In genomic region chr5:80186634-80187033, GRCh38 we compare ENCODE assay signal across 10 cellular contexts.
DNase-seq lines count a peak whose midpoint lies in the region; ATAC-seq and TF ChIP-seq lines count a peak whose summit lies in the region.
"Had no signal": no experiment of that assay in that cellular context is flagged by ENCODE, and none has a peak within 500 bp of the region (broad histone marks: within the 10 kb centered on the region; RNA-seq: fewer than 3 reads in every experiment).

No MANE protein-coding gene starts in this region.

- DNase-seq in activated T-cell treated with anti-CD3 and anti-CD28 coated beads, Interleukin-2, amount 50 U/mL, for 4 hours: no peak
- DNase-seq in activated T-cell treated with anti-CD3 and anti-CD28 coated beads, Interleukin-2, amount 50 U/mL, for 48 hours: no peak
- DNase-seq in SKM-1 (lab: John Stamatoyannopoulos, UW; ENCODE audit: unreplicated experiment) (peak; percentile 57), epithelial cell of prostate (ENCODE audit: low read depth, low spot score) (peak; percentile 49), esophagus muscularis mucosa (ENCODE audit: extremely low spot score) (no peak), hippocampal formation (lab: John Stamatoyannopoulos, UW) (no peak), activated gamma-delta T cell (lab: John Stamatoyannopoulos, UW) (no peak)
- DNase-seq: naive B cell, NCI-H446 had no signal

- H3K27me3 ChIP-seq in subcutaneous abdominal adipose tissue (ENCODE audit: control insufficient read depth in 5 of 5, insufficient read depth in 4 of 5, low read length in 5 of 5) (no peaks in the 10 kb centered on the region), esophagus muscularis mucosa (no peaks in the 10 kb centered on the region)

- TF ChIP-seq EP300 in esophagus muscularis mucosa (IDR thresholded peaks at IDR 0.05): no peak

- 86% methylated on average over 8 of the region's 8 CpGs for WGBS in esophagus muscularis mucosa

- ATAC-seq in activated T-cell treated with anti-CD3 and anti-CD28 coated beads, Interleukin-2, amount 50 U/mL, for 4 hours: no peak

- H3K4me1 ChIP-seq in subcutaneous abdominal adipose tissue (ENCODE audit: control insufficient read depth in 5 of 5, insufficient read depth in 5 of 5, low read length in 5 of 5) (peaks cover 4 to 30% (median 28%) of the 10 kb centered on the region in 5 donors), esophagus muscularis mucosa (peaks cover 16 to 24% (median 21%) of the 10 kb centered on the region in 4 donors)

- H3K27me3 Mint-ChIP-seq in activated T-cell treated with anti-CD3 and anti-CD28 coated beads, Interleukin-2, amount 50 U/mL, for 4 hours (ENCODE audit: low read depth): no peaks in the 10 kb centered on the region
- H3K27me3 Mint-ChIP-seq: naive B cell had no signal

- peak overlapping the region; percentile 30 for H3K4me3 Mint-ChIP-seq in activated T-cell treated with anti-CD3 and anti-CD28 coated beads, Interleukin-2, amount 50 U/mL, for 4 hours
- H3K4me3 Mint-ChIP-seq: naive B cell had no signal

- H3K27ac ChIP-seq in epithelial cell of prostate (peak overlapping the region; percentile 77), subcutaneous abdominal adipose tissue (ENCODE audit: low read depth, low read length) (peak overlapping the region; percentile 6), esophagus muscularis mucosa (replicated peaks in 1 of 4) (no peak overlapping the region)

- no peak for TF ChIP-seq POLR2A in esophagus muscularis mucosa (IDR thresholded peaks at IDR 0.05; ENCODE audit: low read depth)

- no peak for TF ChIP-seq CTCF in esophagus muscularis mucosa (IDR thresholded peaks at IDR 0.05)

- H3K9ac ChIP-seq in subcutaneous abdominal adipose tissue (ENCODE audit: low read length in 5 of 5): no peak overlapping the region

- H3K4me1 Mint-ChIP-seq in activated T-cell treated with anti-CD3 and anti-CD28 coated beads, Interleukin-2, amount 50 U/mL, for 4 hours (ENCODE audit: low read depth): peaks cover 82% of the 10 kb centered on the region

- intact Hi-C loops in esophagus muscularis mucosa (cut with DNase I): no loop called here

- H3K36me3 Mint-ChIP-seq in activated T-cell treated with anti-CD3 and anti-CD28 coated beads, Interleukin-2, amount 50 U/mL, for 4 hours (ENCODE audit: insufficient read depth): peaks cover 5% of the 10 kb centered on the region

- H3K36me3 ChIP-seq in subcutaneous abdominal adipose tissue (ENCODE audit: control insufficient read depth in 5 of 5, insufficient read depth in 5 of 5, low read length in 5 of 5) (peaks cover 0 to 2% (median 0%) of the 10 kb centered on the region in 5 donors), esophagus muscularis mucosa (no peaks in the 10 kb centered on the region)

- H3K9me3 ChIP-seq in subcutaneous abdominal adipose tissue (ENCODE audit: control insufficient read depth in 5 of 5, low read length in 5 of 5): no peaks in the 10 kb centered on the region
- H3K9me3 ChIP-seq in esophagus muscularis mucosa: no peaks in the 10 kb centered on the region

- H3K4me3 ChIP-seq in subcutaneous abdominal adipose tissue (ENCODE audit: low read depth in 1 of 5, low read length in 5 of 5) (no peak overlapping the region), esophagus muscularis mucosa (no peak overlapping the region)

- H3K9me3 Mint-ChIP-seq in activated T-cell treated with anti-CD3 and anti-CD28 coated beads, Interleukin-2, amount 50 U/mL, for 4 hours: no peaks in the 10 kb centered on the region
- H3K9me3 Mint-ChIP-seq: naive B cell had no signal

Comparison
In these comparisons a context has a peak if more than half of its experiments do, and no peak if none do; other contexts are left out.
1. DNase-seq: peak in SKM-1 (single experiment) and epithelial cell of prostate (single experiment); none in activated T-cell treated with anti-CD3 and anti-CD28 coated beads, Interleukin-2, amount 50 U/mL, for 4 hours (single experiment), activated T-cell treated with anti-CD3 and anti-CD28 coated beads, Interleukin-2, amount 50 U/mL, for 48 hours (0 of 2), esophagus muscularis mucosa (single experiment), hippocampal formation (0 of 2) and activated gamma-delta T cell (single experiment).
2. H3K27ac ChIP-seq: peak in epithelial cell of prostate (single experiment) and subcutaneous abdominal adipose tissue (single experiment); none in esophagus muscularis mucosa (0 of 4).